In the genomic region with DNA sequence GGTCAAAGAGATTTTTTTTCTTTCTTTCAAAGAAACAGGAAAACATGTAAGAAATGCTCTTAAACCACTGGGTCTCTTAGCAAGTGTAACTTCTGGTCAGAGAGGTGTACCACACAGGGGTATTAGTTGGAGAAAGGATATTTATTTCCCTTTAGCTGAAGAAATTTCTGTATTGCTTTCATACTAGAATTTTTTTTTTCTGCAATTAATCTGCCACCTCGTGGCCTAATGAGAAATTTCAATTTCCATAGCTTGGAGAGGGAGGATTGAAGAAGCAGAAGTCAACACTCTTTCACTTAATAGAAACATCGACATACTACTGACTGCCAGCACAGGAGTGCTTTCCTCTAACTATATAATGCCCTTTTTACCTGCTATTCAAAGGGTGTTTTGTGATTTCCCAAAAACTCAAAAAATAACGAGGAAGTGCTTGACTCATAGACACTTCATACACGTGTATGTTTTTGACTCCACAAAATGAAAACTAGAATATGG, we compare ENCODE assay signal across 8 cellular contexts.
DNase-seq lines count a peak whose midpoint lies in the region; ATAC-seq, FAIRE-seq and TF ChIP-seq lines count a peak whose summit lies in the region.

No MANE protein-coding gene starts in this region.

- FAIRE-seq in GM18507 (lab: Jason Lieb, UNC), result peak; percentile 76

- no peak overlapping the region for H3K4me3 ChIP-seq in BE2C (ENCODE audit: low read depth, low read length)

- H3K9me3 Mint-ChIP-seq in MCF 10A (ENCODE audit: unreplicated experiment) (no peaks in the 10 kb centered on the region), type B pancreatic cell (peaks cover 9% of the 10 kb centered on the region)

- CTCF ChIA-PET in MCF 10A (lab: Yijun Ruan, JAX), result interaction anchor here (0.5 to 9.7 kb wide), 44 partner anchors 12 to 1375 kb away, joined by 3 to 346 read pairs (median 4); no protein-coding TSS in a partner anchor

- no peaks in the 10 kb centered on the region for H3K9me3 ChIP-seq in BE2C

- no peaks in the 10 kb centered on the region for H3K36me3 ChIP-seq in BE2C

- H3K36me3 Mint-ChIP-seq in MCF 10A (ENCODE audit: insufficient read depth, unreplicated experiment), result no peaks in the 10 kb centered on the region
- no peaks in the 10 kb centered on the region for H3K36me3 Mint-ChIP-seq in type B pancreatic cell

- H3K4me1 Mint-ChIP-seq in MCF 10A (ENCODE audit: insufficient read depth, unreplicated experiment) (no peaks in the 10 kb centered on the region), type B pancreatic cell (ENCODE audit: unreplicated experiment) (no peaks in the 10 kb centered on the region)

- TF ChIP-seq CTCF in BE2C (IDR thresholded peaks at IDR 0.05; ENCODE audit: low read depth, low read length), result peak; percentile 51
- TF ChIP-seq CTCF in MCF 10A (IDR thresholded peaks at IDR 0.05; ENCODE audit: unreplicated experiment), result peak; percentile 55
- TF ChIP-seq CTCF in type B pancreatic cell (conservative IDR thresholded peaks at IDR 0.05), result peak; percentile 76

- BruUV-seq in MCF 10A (replicated peaks; lab: Mats Ljungman, UMichigan), result no TSS peak

- DNase-seq in BE2C (no peak), GM18507 (ENCODE audit: extremely low spot score, insufficient read length, low read depth) (peak; percentile 11), NCI-H345 (lab: John Stamatoyannopoulos, UW) (peak; percentile 36), MCF 10A (ENCODE audit: unreplicated experiment) (peak; percentile 61), left kidney (ENCODE audit: low read depth, low spot score) (peak; percentile 51), type B pancreatic cell (ENCODE audit: extremely low spot score, unreplicated experiment) (no peak), T1000 (lab: John Stamatoyannopoulos, UW) (no peak)

- no peak overlapping the region for H3K4me3 Mint-ChIP-seq in MCF 10A (ENCODE audit: unreplicated experiment)
- no peak overlapping the region for H3K4me3 Mint-ChIP-seq in type B pancreatic cell

- H3K27ac Mint-ChIP-seq in MCF 10A (ENCODE audit: low read depth, unreplicated experiment), result no peak overlapping the region
- H3K27ac Mint-ChIP-seq in type B pancreatic cell, result no peak overlapping the region

- no peak for ATAC-seq in GM19324 (IDR thresholded peaks at IDR 0.05; ENCODE audit: low FRiP score, unreplicated experiment)

- POLR2A ChIA-PET in MCF 10A (lab: Yijun Ruan, JAX), result interaction anchor here (0.7 to 3.9 kb wide), 14 partner anchors 10 to 285 kb away, joined by 3 to 39 read pairs (median 4); a partner anchor contains a TSS

- no peaks in the 10 kb centered on the region for H3K27me3 Mint-ChIP-seq in MCF 10A (ENCODE audit: insufficient read depth, unreplicated experiment)
- no peaks in the 10 kb centered on the region for H3K27me3 Mint-ChIP-seq in type B pancreatic cell

- H3K4me1 ChIP-seq in BE2C, result no peaks in the 10 kb centered on the region

- intact Hi-C loops in MCF 10A (cut with micrococcal nuclease), result loop anchor here (1.0 to 2.0 kb wide), 3 partner anchors 179 to 286 kb away; no protein-coding TSS in a partner anchor

- no peaks in the 10 kb centered on the region for H3K27me3 ChIP-seq in BE2C

Comparison
In these comparisons a context has a peak if more than half of its experiments do, and no peak if none do; other contexts are left out.
1. DNase-seq: peak in GM18507 (single experiment), NCI-H345 (single experiment), MCF 10A (single experiment) and left kidney (single experiment); none in BE2C (single experiment), type B pancreatic cell (single experiment) and T1000 (single experiment).
2. Peak in every context shown above with its lines, with median percentiles within 50 percentile points of each other: CTCF ChIP-seq.